ENCODE assay signal across 8 cellular contexts in genomic region chr2:17752892-17753802, GRCh38. TPM values are rescaled to one million over a fixed set of nuclear protein-coding genes. Genes with fewer than 3 reads are reported as not detected.
DNase-seq lines count a peak whose midpoint lies in the region; ATAC-seq and TF ChIP-seq lines count a peak whose summit lies in the region.

No MANE protein-coding gene starts in this region.

- no peaks in the 10 kb centered on the region for H3K9me3 ChIP-seq in SJSA1 (replicated peaks)
- H3K9me3 ChIP-seq in breast epithelium: no peaks in the 10 kb centered on the region

- no peak for TF ChIP-seq POLR2A in breast epithelium (IDR thresholded peaks at IDR 0.05)

- H3K27ac ChIP-seq in HL-60 (replicated peaks): peak overlapping the region; percentile 99
- H3K27ac ChIP-seq in SJSA1: peak overlapping the region; percentile 97
- peak overlapping the region; percentile 94 to 97 for H3K27ac ChIP-seq in breast epithelium

- peak overlapping the region; percentile 73 for H3K4me3 ChIP-seq in HL-60 (replicated peaks; ENCODE audit: insufficient read depth, low read length)
- H3K4me3 ChIP-seq in SJSA1: peak overlapping the region; percentile 96
- peak overlapping the region; percentile 83 to 98 (median 89) for H3K4me3 ChIP-seq in breast epithelium

- H3K36me3 ChIP-seq in SJSA1 (peaks cover 7% of the 10 kb centered on the region), breast epithelium (no peaks in the 10 kb centered on the region)

- H3K4me1 ChIP-seq in SJSA1 (replicated peaks) (peaks cover 19% of the 10 kb centered on the region), breast epithelium (peaks cover 0 to 15% of the 10 kb centered on the region in 2 donors)

- DNase-seq in NCI-H1436 (lab: John Stamatoyannopoulos, UW) (peak; percentile 22), NCI-H1436 treated with DMSO at 0.1 percent for 48 hours (lab: John Stamatoyannopoulos, UW) (no peak), HL-60 (ENCODE audit: low read depth in 1 of 2, low spot score in 1 of 2) (peak in 1 of 2 experiments; percentile 45), SJSA1 (ENCODE audit: low read depth in 1 of 2, low spot score in 2 of 2) (peak; percentile 60 to 88), breast epithelium (ENCODE audit: low spot score in 2 of 2) (peak in 1 of 2 donors; percentile 53), islet precursor cell (peak; percentile 89)
- DNase-seq in stimulated activated CD4-positive, alpha-beta T cell treated with anti-CD3 and anti-CD28 coated beads, Interleukin-15, amount 100 ng/mL, for 24 hours: peak; percentile 56

- TF ChIP-seq CTCF in HL-60 (IDR thresholded peaks at IDR 0.05; ENCODE audit: insufficient read depth, low read length) (no peak), breast epithelium (IDR thresholded peaks at IDR 0.05) (no peak)

- H3K27me3 ChIP-seq in HL-60 (ENCODE audit: insufficient read depth, poor library complexity, severe bottlenecking) (no peaks in the 10 kb centered on the region), SJSA1 (replicated peaks) (no peaks in the 10 kb centered on the region), breast epithelium (no peaks in the 10 kb centered on the region)

- intact Hi-C loops in breast epithelium (cut with DNase I; ENCODE audit: low total_unique reads): no loop called here

- ATAC-seq in GM21367 (IDR thresholded peaks at IDR 0.05; ENCODE audit: unreplicated experiment): peak; percentile 32

RNA-seq across cellular contexts. Expression of gene SMC6, which starts 0.5 kb away (rescaled TPM):
- total RNA-seq in SJSA1 (2014; rRNA removed; shearing (Covaris generic)): 35.8 and 52.2 TPM in 2 replicates
- 10 to 100 TPM; 17.0 to 23.4 (median 18.7) TPM for total RNA-seq in breast epithelium

RNA-seq across cellular contexts. Expression of gene GEN1, which starts 0.8 kb away (rescaled TPM):
- total RNA-seq in SJSA1 (2014; rRNA removed; shearing (Covaris generic)): 30.0 and 31.1 TPM in 2 replicates
- 10 to 100 TPM in 1 of 3 donors, 1 to 10 TPM in 2; 3.6 to 12.7 (median 6.7) TPM for total RNA-seq in breast epithelium
